ENCODE assay signal across 36 cellular contexts in the genomic region with DNA sequence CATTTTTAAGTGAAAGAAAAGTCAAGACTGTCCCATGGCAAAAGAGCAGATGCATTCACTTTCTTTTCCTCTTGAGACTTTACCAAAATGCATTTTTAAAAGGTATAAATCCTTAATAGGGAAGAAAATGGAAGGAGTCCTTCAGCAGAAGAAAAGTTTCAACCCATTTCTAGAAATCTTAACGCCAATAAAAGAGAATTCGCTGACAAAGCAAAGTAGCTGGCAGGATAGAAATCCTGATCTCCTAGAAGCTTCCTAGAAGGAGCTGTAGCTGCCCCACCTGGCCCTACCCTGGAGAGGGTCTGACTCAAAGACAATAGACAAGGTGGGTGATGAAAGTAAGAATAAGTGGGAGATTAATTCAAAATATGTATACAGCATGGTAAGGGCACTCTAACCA.
"Had no signal": no experiment of that assay in that cellular context is flagged by ENCODE, and none has a peak within 500 bp of the region (broad histone marks: within the 10 kb centered on the region; RNA-seq: fewer than 3 reads in every experiment).

No MANE protein-coding gene starts in this region.

- DNase-seq: activated B cell treated with CpG ODN at 0.5 μM for 24 hours; activated CD4-positive, alpha-beta T cell treated with anti-CD3 and anti-CD28 coated beads for 48 hours; activated CD4-positive, alpha-beta T cell treated with anti-CD3 and anti-CD28 coated beads, Interleukin-2, amount 50 U/mL, for 1 hour; activated CD4-positive, alpha-beta T cell treated with anti-CD3 and anti-CD28 coated beads, Interleukin-2, amount 50 U/mL, for 48 hours; activated CD8-positive, alpha-beta memory T cell treated with anti-CD3 and anti-CD28 coated beads for 24 hours; activated CD8-positive, alpha-beta T cell treated with anti-CD3 and anti-CD28 coated beads for 36 hours; activated effector memory CD4-positive, alpha-beta T cell treated with Interleukin-2 at 50 U/mL for 16 hours; activated gamma-delta T cell treated with Interleukin-2 at 50 U/mL for 16 hours; activated naive CD4-positive, alpha-beta T cell treated with anti-CD3 and anti-CD28 coated beads, Interleukin-2, amount 50 U/mL, for 16 hours; activated naive CD4-positive, alpha-beta T cell treated with Interleukin-2 at 50 U/mL for 16 hours; activated naive CD8-positive, alpha-beta T cell treated with anti-CD3 and anti-CD28 coated beads for 36 hours; activated naive CD8-positive, alpha-beta T cell treated with anti-CD3 and anti-CD28 coated beads, Interleukin-2, amount 50 U/mL, for 24 hours; activated T-cell treated with anti-CD3 and anti-CD28 coated beads, Interleukin-2, amount 50 U/mL, for 4 hours; adrenal gland; amygdala; aorta; central memory CD4-positive, alpha-beta T cell; cerebellar nuclear complex; dorsolateral prefrontal cortex; effector memory CD4-positive, alpha-beta T cell; endodermal cell; foreskin fibroblast; head of caudate nucleus; T-helper 17 cell; T1000; WERI-Rb-1 had no signal

- H3K9me3 ChIP-seq: adrenal gland, breast epithelium had no signal

- H3K4me3 Mint-ChIP-seq: activated B cell treated with CpG ODN at 0.5 μM for 24 hours; activated CD8-positive, alpha-beta T cell treated with anti-CD3 and anti-CD28 coated beads for 36 hours; activated naive CD8-positive, alpha-beta T cell treated with anti-CD3 and anti-CD28 coated beads for 36 hours; activated naive CD8-positive, alpha-beta T cell treated with anti-CD3 and anti-CD28 coated beads, Interleukin-2, amount 50 U/mL, for 24 hours; activated T-cell treated with anti-CD3 and anti-CD28 coated beads, Interleukin-2, amount 50 U/mL, for 4 hours; activated T-helper 17 cell treated with anti-CD3 and anti-CD28 coated beads, Interleukin-2, amount 50 U/mL, for 72 hours; brain; dendritic cell treated with granulocyte-macrophage colony-stimulating factor and Interleukin-4, amounts not matched to agents 40 ng/mL and 50 ng/mL, for 4 days; endodermal cell; T-helper 17 cell; T-helper 2 cell treated with Interferon-gamma antibody and Interleukin-4, amounts not matched to agents 5 μg/mL and 100 μg/mL, for 36 hours had no signal

- H3K4me1 Mint-ChIP-seq: activated B cell treated with CpG ODN at 0.5 μM for 24 hours; activated naive CD8-positive, alpha-beta T cell treated with anti-CD3 and anti-CD28 coated beads for 36 hours; activated naive CD8-positive, alpha-beta T cell treated with anti-CD3 and anti-CD28 coated beads, Interleukin-2, amount 50 U/mL, for 24 hours had no signal

- H3K4me3 ChIP-seq: adrenal gland, breast epithelium, cardiac muscle cell, coronary artery, dorsolateral prefrontal cortex had no signal

- H3K36me3 ChIP-seq: adrenal gland, breast epithelium, cardiac muscle cell, WERI-Rb-1 had no signal

- H3K27me3 ChIP-seq: adrenal gland, breast epithelium, cardiac muscle cell, dorsolateral prefrontal cortex had no signal

- FAIRE-seq: frontal cortex had no signal

- H3K36me3 Mint-ChIP-seq: activated naive CD8-positive, alpha-beta T cell treated with anti-CD3 and anti-CD28 coated beads for 36 hours; brain had no signal

- H3K27ac Mint-ChIP-seq: activated B cell treated with CpG ODN at 0.5 μM for 24 hours; activated CD8-positive, alpha-beta T cell treated with anti-CD3 and anti-CD28 coated beads for 36 hours; activated naive CD8-positive, alpha-beta T cell treated with anti-CD3 and anti-CD28 coated beads for 36 hours; activated naive CD8-positive, alpha-beta T cell treated with anti-CD3 and anti-CD28 coated beads, Interleukin-2, amount 50 U/mL, for 24 hours; activated T-helper 17 cell treated with anti-CD3 and anti-CD28 coated beads, Interleukin-2, amount 50 U/mL, for 72 hours; brain; dendritic cell treated with granulocyte-macrophage colony-stimulating factor and Interleukin-4, amounts not matched to agents 40 ng/mL and 50 ng/mL, for 4 days; endodermal cell; T-helper 17 cell; T-helper 2 cell treated with Interferon-gamma antibody and Interleukin-4, amounts not matched to agents 5 μg/mL and 100 μg/mL, for 36 hours had no signal

- H3K9me3 Mint-ChIP-seq: activated B cell treated with CpG ODN at 0.5 μM for 24 hours; activated CD8-positive, alpha-beta T cell treated with anti-CD3 and anti-CD28 coated beads for 36 hours; activated naive CD8-positive, alpha-beta T cell treated with anti-CD3 and anti-CD28 coated beads for 36 hours; activated naive CD8-positive, alpha-beta T cell treated with anti-CD3 and anti-CD28 coated beads, Interleukin-2, amount 50 U/mL, for 24 hours; activated T-cell treated with anti-CD3 and anti-CD28 coated beads, Interleukin-2, amount 50 U/mL, for 4 hours; activated T-helper 17 cell treated with anti-CD3 and anti-CD28 coated beads, Interleukin-2, amount 50 U/mL, for 72 hours; brain; dendritic cell treated with granulocyte-macrophage colony-stimulating factor and Interleukin-4, amounts not matched to agents 40 ng/mL and 50 ng/mL, for 4 days; endodermal cell; T-helper 2 cell treated with Interferon-gamma antibody and Interleukin-4, amounts not matched to agents 5 μg/mL and 100 μg/mL, for 36 hours had no signal

- H3K27ac ChIP-seq: adrenal gland, breast epithelium, cardiac muscle cell, coronary artery, dorsolateral prefrontal cortex, WERI-Rb-1 had no signal

- H3K4me1 ChIP-seq: adrenal gland, breast epithelium had no signal

- ATAC-seq: activated CD4-positive, CD25-positive, alpha-beta regulatory T cell treated with anti-CD3 and anti-CD28 coated beads, Interleukin-2, amount 50 U/mL, for 24 hours; activated CD8-positive, alpha-beta T cell treated with anti-CD3 and anti-CD28 coated beads for 36 hours; activated naive CD8-positive, alpha-beta T cell treated with anti-CD3 and anti-CD28 coated beads, Interleukin-2, amount 50 U/mL, for 24 hours; activated T-cell treated with anti-CD3 and anti-CD28 coated beads, Interleukin-2, amount 50 U/mL, for 4 hours; activated T-helper 17 cell treated with anti-CD3 and anti-CD28 coated beads, Interleukin-2, amount 50 U/mL, for 72 hours; esophagus mucosa; T-helper 17 cell had no signal
